Comparison of ENCODE assay signal across 12 cellular contexts in genomic region chr15:63602595-63602994, GRCh38. TPM values are rescaled to one million over a fixed set of nuclear protein-coding genes. Genes with fewer than 3 reads are reported as not detected.
DNase-seq lines count a peak whose midpoint lies in the region; ATAC-seq lines count a peak whose summit lies in the region.
"Had no signal": no experiment of that assay in that cellular context is flagged by ENCODE, and none has a peak within 500 bp of the region (broad histone marks: within the 10 kb centered on the region; RNA-seq: fewer than 3 reads in every experiment).

No MANE protein-coding gene starts in this region.

- H3K27ac Mint-ChIP-seq in CD4-positive, alpha-beta memory T cell = peak overlapping the region; percentile 53 to 94 (median 83)
- H3K27ac Mint-ChIP-seq in activated T-helper 1 cell treated with anti-CD3 and anti-CD28 coated beads, Interleukin-12 subunit alpha, Interleukin-12 subunit beta, Interleukin-2, Interleukin-4 antibody, amounts not matched to agents 30 ng/mL and 10 ng/mL and 1 ng/mL, durations not matched to agents 14 hours and 24 hours and 36 hours = no peak overlapping the region
- H3K27ac Mint-ChIP-seq in naive thymus-derived CD8-positive, alpha-beta T cell = peak overlapping the region in 9 of 10 donors; percentile 68 to 99 (median 88)

- H3K4me3 ChIP-seq in BLaER1 treated with 17β-estradiol and CSF1 and Interleukin-3, amounts not matched to agents 10 nM and 100 nM = no peak overlapping the region
- no peak overlapping the region for H3K4me3 ChIP-seq in CD4-positive, alpha-beta memory T cell (ENCODE audit: low read length in 2 of 2)
- no peak overlapping the region for H3K4me3 ChIP-seq in mesenchymal stem cell (ENCODE audit: insufficient read depth in 1 of 2, low read depth in 1 of 2, low read length in 2 of 2)

- no peak for DNase-seq in CD4-positive, alpha-beta memory T cell
- DNase-seq in activated T-helper 1 cell treated with anti-CD3 and anti-CD28 coated beads, Interleukin-12 subunit alpha, Interleukin-12 subunit beta, Interleukin-2, Interleukin-4 antibody, amounts not matched to agents 30 ng/mL and 10 ng/mL and 1 ng/mL, durations not matched to agents 14 hours and 24 hours and 36 hours (ENCODE audit: low spot score) = no peak
- DNase-seq in naive thymus-derived CD8-positive, alpha-beta T cell = no peak
- DNase-seq in Kasumi-1 (lab: John Stamatoyannopoulos, UW) (no peak), mesenchymal stem cell (no peak)
- DNase-seq: mesendoderm, stomach had no signal

- no peak overlapping the region for H3K4ac ChIP-seq in mesenchymal stem cell (ENCODE audit: low read depth in 1 of 2, low read length in 2 of 2)

- H3K27ac ChIP-seq in BLaER1 treated with 17β-estradiol and CSF1 and Interleukin-3, amounts not matched to agents 10 nM and 100 nM = no peak overlapping the region
- no peak overlapping the region for H3K27ac ChIP-seq in CD4-positive, alpha-beta memory T cell (ENCODE audit: low read depth, low read length)
- H3K27ac ChIP-seq in mesenchymal stem cell (ENCODE audit: low read length, poor library complexity, severe bottlenecking) = no peak overlapping the region
- H3K27ac ChIP-seq: parathyroid adenoma had no signal

- peaks cover 2 to 9% (median 4%) of the 10 kb centered on the region in 11 experiments; a peak in 20 of 22 replicates for H3K36me3 ChIP-seq in BLaER1 treated with 17β-estradiol and CSF1 and Interleukin-3, amounts not matched to agents 10 nM and 100 nM
- peaks cover 4% of the 10 kb centered on the region for H3K36me3 ChIP-seq in CD4-positive, alpha-beta memory T cell (ENCODE audit: insufficient read depth, low read length)
- peaks cover 5 to 20% of the 10 kb centered on the region in 2 experiments for H3K36me3 ChIP-seq in mesenchymal stem cell (ENCODE audit: control insufficient read depth in 1 of 2, insufficient read depth in 2 of 2, low read depth in 1 of 2, low read length in 2 of 2)

- 0 out of 22 replicates have a peak overlapping the region, but pooled peaks of 1 of the 11 experiments have one; percentile 16 for H3K9ac ChIP-seq in BLaER1 treated with 17β-estradiol and CSF1 and Interleukin-3, amounts not matched to agents 10 nM and 100 nM
- H3K9ac ChIP-seq in mesenchymal stem cell (ENCODE audit: low read length) = no peak overlapping the region
- H3K9ac ChIP-seq: parathyroid adenoma had no signal

- no peak overlapping the region for H2AK5ac ChIP-seq in mesenchymal stem cell (ENCODE audit: low read length, severe bottlenecking)

- no peak overlapping the region for H2BK15ac ChIP-seq in mesenchymal stem cell (ENCODE audit: low read depth, poor library complexity, severe bottlenecking)

- H2BK120ac ChIP-seq in mesenchymal stem cell (ENCODE audit: low read depth, low read length) = no peak overlapping the region

- no peak for ATAC-seq in naive thymus-derived CD8-positive, alpha-beta T cell
- ATAC-seq in GM21723 (IDR thresholded peaks at IDR 0.05; ENCODE audit: unreplicated experiment) = no peak

- H3K36me3 Mint-ChIP-seq in CD4-positive, alpha-beta memory T cell = peaks cover 4 to 11% of the 10 kb centered on the region in 2 donors
- peaks cover 18% of the 10 kb centered on the region for H3K36me3 Mint-ChIP-seq in activated T-helper 1 cell treated with anti-CD3 and anti-CD28 coated beads, Interleukin-12 subunit alpha, Interleukin-12 subunit beta, Interleukin-2, Interleukin-4 antibody, amounts not matched to agents 30 ng/mL and 10 ng/mL and 1 ng/mL, durations not matched to agents 14 hours and 24 hours and 36 hours (ENCODE audit: low read depth)
- peaks cover 0 to 4% (median 0%) of the 10 kb centered on the region in 3 donors for H3K36me3 Mint-ChIP-seq in naive thymus-derived CD8-positive, alpha-beta T cell

- H3K27me3 Mint-ChIP-seq in CD4-positive, alpha-beta memory T cell = no peaks in the 10 kb centered on the region
- H3K27me3 Mint-ChIP-seq in activated T-helper 1 cell treated with anti-CD3 and anti-CD28 coated beads, Interleukin-12 subunit alpha, Interleukin-12 subunit beta, Interleukin-2, Interleukin-4 antibody, amounts not matched to agents 30 ng/mL and 10 ng/mL and 1 ng/mL, durations not matched to agents 14 hours and 24 hours and 36 hours (ENCODE audit: insufficient read depth) = peaks cover 2% of the 10 kb centered on the region
- H3K27me3 Mint-ChIP-seq in naive thymus-derived CD8-positive, alpha-beta T cell = no peaks in the 10 kb centered on the region

- H3K4me3 Mint-ChIP-seq in CD4-positive, alpha-beta memory T cell = peak overlapping the region; percentile 53 to 97 (median 72)
- peak overlapping the region; percentile 58 for H3K4me3 Mint-ChIP-seq in activated T-helper 1 cell treated with anti-CD3 and anti-CD28 coated beads, Interleukin-12 subunit alpha, Interleukin-12 subunit beta, Interleukin-2, Interleukin-4 antibody, amounts not matched to agents 30 ng/mL and 10 ng/mL and 1 ng/mL, durations not matched to agents 14 hours and 24 hours and 36 hours
- peak overlapping the region in 9 of 10 donors; percentile 27 to 98 (median 71) for H3K4me3 Mint-ChIP-seq in naive thymus-derived CD8-positive, alpha-beta T cell

- peaks cover 0 to 47% (median 4%) of the 10 kb centered on the region in 11 experiments; a peak in 7 of 22 replicates for H4K20me1 ChIP-seq in BLaER1 treated with 17β-estradiol and CSF1 and Interleukin-3, amounts not matched to agents 10 nM and 100 nM

- no peak overlapping the region for H2AFZ ChIP-seq in mesenchymal stem cell (ENCODE audit: low read depth, low read length)
- H2AFZ ChIP-seq: parathyroid adenoma had no signal

- H3K18ac ChIP-seq in mesenchymal stem cell (ENCODE audit: low read depth in 1 of 2, low read length in 2 of 2) = no peak overlapping the region

- CTCF ChIA-PET in CD4-positive, alpha-beta memory T cell (lab: Charles Lee; ENCODE audit: partially characterized antibody) = interaction anchor here (1.2 to 5.7 kb wide), 4 partner anchors 7 to 408 kb away, joined by 3 to 64 read pairs (median 22); no protein-coding TSS in a partner anchor

- no peak overlapping the region for H3K14ac ChIP-seq in mesenchymal stem cell (ENCODE audit: low read length in 2 of 2)

- peaks cover 56 to 70% (median 64%) of the 10 kb centered on the region in 10 experiments for H3K4me1 ChIP-seq in BLaER1 treated with 17β-estradiol and CSF1 and Interleukin-3, amounts not matched to agents 10 nM and 100 nM
- H3K4me1 ChIP-seq in CD4-positive, alpha-beta memory T cell (ENCODE audit: insufficient read depth, low read length) = peaks cover 45% of the 10 kb centered on the region
- peaks cover 19% of the 10 kb centered on the region for H3K4me1 ChIP-seq in mesenchymal stem cell (ENCODE audit: control insufficient read depth, insufficient read depth, low read depth, low read length)
- H3K4me1 ChIP-seq: parathyroid adenoma had no signal

- peaks cover 0 to 4% (median 0%) of the 10 kb centered on the region in 8 donors for H3K9me3 Mint-ChIP-seq in CD4-positive, alpha-beta memory T cell
- H3K9me3 Mint-ChIP-seq in activated T-helper 1 cell treated with anti-CD3 and anti-CD28 coated beads, Interleukin-12 subunit alpha, Interleukin-12 subunit beta, Interleukin-2, Interleukin-4 antibody, amounts not matched to agents 30 ng/mL and 10 ng/mL and 1 ng/mL, durations not matched to agents 14 hours and 24 hours and 36 hours = no peaks in the 10 kb centered on the region
- H3K9me3 Mint-ChIP-seq in naive thymus-derived CD8-positive, alpha-beta T cell = no peaks in the 10 kb centered on the region
- H3K9me3 Mint-ChIP-seq: CD14-positive monocyte had no signal

- no peak overlapping the region for H3K23ac ChIP-seq in mesenchymal stem cell (ENCODE audit: low read length in 2 of 2)

- no peak overlapping the region for H4K8ac ChIP-seq in mesenchymal stem cell (ENCODE audit: low read length)

- H3K27me3 ChIP-seq in BLaER1 treated with 17β-estradiol and CSF1 and Interleukin-3, amounts not matched to agents 10 nM and 100 nM = no peaks in the 10 kb centered on the region
- H3K27me3 ChIP-seq in CD4-positive, alpha-beta memory T cell (ENCODE audit: insufficient read depth, low read length) = no peaks in the 10 kb centered on the region
- H3K27me3 ChIP-seq in mesenchymal stem cell (ENCODE audit: control insufficient read depth in 1 of 2, insufficient read depth in 1 of 2, low read length in 2 of 2) = no peaks in the 10 kb centered on the region
- H3K27me3 ChIP-seq: stomach had no signal

- no peak overlapping the region for H2BK5ac ChIP-seq in mesenchymal stem cell (ENCODE audit: low read depth, low read length, poor library complexity, severe bottlenecking)

- H2BK12ac ChIP-seq in mesenchymal stem cell (ENCODE audit: low read length in 2 of 2) = no peak overlapping the region

- POLR2A ChIA-PET in CD4-positive, alpha-beta memory T cell (lab: Charles Lee; ENCODE audit: partially characterized antibody) = interaction anchor here (0.6 to 9.9 kb wide), 9 partner anchors 8 to 328 kb away, joined by 3 to 135 read pairs (median 22); partner anchors contain the start of gene USP3
- POLR2A ChIA-PET in naive thymus-derived CD8-positive, alpha-beta T cell (lab: Charles Lee) = interaction anchor here (0.6 to 5.9 kb wide), 10 partner anchors 8 to 561 kb away, joined by 3 to 44 read pairs (median 5); partner anchors contain the start of gene USP3

- intact Hi-C loops in CD4-positive, alpha-beta memory T cell (cut with micrococcal nuclease) = loop anchor here (5.0 to 10.0 kb wide), 4 partner anchors 232 to 550 kb away; partner anchors contain the start of genes CIAO2A, HERC1, SNX1 and SNX22
- intact Hi-C loops in activated T-helper 1 cell treated with anti-CD3 and anti-CD28 coated beads, Interleukin-12 subunit alpha, Interleukin-12 subunit beta, Interleukin-2, Interleukin-4 antibody, amounts not matched to agents 30 ng/mL and 10 ng/mL and 1 ng/mL, durations not matched to agents 14 hours and 24 hours and 36 hours (cut with micrococcal nuclease) = loop anchor here (10.0 kb wide), 2 partner anchors 418 to 552 kb away; partner anchors contain the start of genes RAB8B and SNX22

- H3K4me2 ChIP-seq in BLaER1 treated with 17β-estradiol and CSF1 and Interleukin-3, amounts not matched to agents 10 nM and 100 nM = peak overlapping the region; percentile 92 to 99 (median 97)
- no peak overlapping the region for H3K4me2 ChIP-seq in mesenchymal stem cell (ENCODE audit: low read length, poor library complexity, severe bottlenecking)

- H3K9me3 ChIP-seq in BLaER1 treated with 17β-estradiol and CSF1 and Interleukin-3, amounts not matched to agents 10 nM and 100 nM (replicated peaks in 1 of 11) = no peaks in the 10 kb centered on the region
- H3K9me3 ChIP-seq in CD4-positive, alpha-beta memory T cell (ENCODE audit: control insufficient read depth in 1 of 2, low read length in 2 of 2) = no peaks in the 10 kb centered on the region
- H3K9me3 ChIP-seq in mesenchymal stem cell (ENCODE audit: control insufficient read depth, low read length) = no peaks in the 10 kb centered on the region
- H3K9me3 ChIP-seq: stomach had no signal

- H3K79me1 ChIP-seq in mesenchymal stem cell (replicated peaks; ENCODE audit: low read length, poor library complexity, severe bottlenecking) = no peaks in the 10 kb centered on the region

- peaks cover 30 to 83% (median 47%) of the 10 kb centered on the region in 4 donors for H3K4me1 Mint-ChIP-seq in CD4-positive, alpha-beta memory T cell
- peaks cover 47% of the 10 kb centered on the region for H3K4me1 Mint-ChIP-seq in activated T-helper 1 cell treated with anti-CD3 and anti-CD28 coated beads, Interleukin-12 subunit alpha, Interleukin-12 subunit beta, Interleukin-2, Interleukin-4 antibody, amounts not matched to agents 30 ng/mL and 10 ng/mL and 1 ng/mL, durations not matched to agents 14 hours and 24 hours and 36 hours (ENCODE audit: low read depth)
- H3K4me1 Mint-ChIP-seq in naive thymus-derived CD8-positive, alpha-beta T cell = peaks cover 23 to 64% (median 62%) of the 10 kb centered on the region in 4 donors

- WGBS in mesenchymal stem cell = 93% methylated on average over 3 of the region's 3 CpGs

- H4K91ac ChIP-seq in mesenchymal stem cell (ENCODE audit: low read length) = no peak overlapping the region

RNA-seq across cellular contexts. Expression of gene FBXL22, which starts 5.4 kb away (rescaled TPM):
- 1 to 10 TPM; 1.9 to 2.2 TPM for total RNA-seq in CD4-positive, alpha-beta memory T cell
- 1 to 10 TPM in 1 of 2 donors, under 1 TPM in 1; 0.50 to 2.0 TPM for polyA plus RNA-seq in CD4-positive, alpha-beta memory T cell
- 0.83 and 0.88 TPM in 2 replicates for total RNA-seq in activated T-helper 1 cell treated with anti-CD3 and anti-CD28 coated beads, Interleukin-12 subunit alpha, Interleukin-12 subunit beta, Interleukin-2, Interleukin-4 antibody, amounts not matched to agents 30 ng/mL and 10 ng/mL and 1 ng/mL, durations not matched to agents 14 hours and 24 hours and 36 hours
- 1 to 10 TPM; 2.1 to 2.7 TPM for total RNA-seq in naive thymus-derived CD8-positive, alpha-beta T cell
- 1 to 10 TPM; 1.5 to 2.0 (median 1.6) TPM for polyA plus RNA-seq in naive thymus-derived CD8-positive, alpha-beta T cell
- 0.11 TPM for polyA plus RNA-seq in mesenchymal stem cell (2013, experiment 1 of 2)
- polyA plus RNA-seq in mesenchymal stem cell (2013, experiment 2 of 2) = 0.10 TPM
- total RNA-seq: epithelial cell of proximal tubule had no signal
- polyA plus RNA-seq: CD14-positive monocyte had no signal
